ENCODE assay signal across 8 cellular contexts in the genomic region with DNA sequence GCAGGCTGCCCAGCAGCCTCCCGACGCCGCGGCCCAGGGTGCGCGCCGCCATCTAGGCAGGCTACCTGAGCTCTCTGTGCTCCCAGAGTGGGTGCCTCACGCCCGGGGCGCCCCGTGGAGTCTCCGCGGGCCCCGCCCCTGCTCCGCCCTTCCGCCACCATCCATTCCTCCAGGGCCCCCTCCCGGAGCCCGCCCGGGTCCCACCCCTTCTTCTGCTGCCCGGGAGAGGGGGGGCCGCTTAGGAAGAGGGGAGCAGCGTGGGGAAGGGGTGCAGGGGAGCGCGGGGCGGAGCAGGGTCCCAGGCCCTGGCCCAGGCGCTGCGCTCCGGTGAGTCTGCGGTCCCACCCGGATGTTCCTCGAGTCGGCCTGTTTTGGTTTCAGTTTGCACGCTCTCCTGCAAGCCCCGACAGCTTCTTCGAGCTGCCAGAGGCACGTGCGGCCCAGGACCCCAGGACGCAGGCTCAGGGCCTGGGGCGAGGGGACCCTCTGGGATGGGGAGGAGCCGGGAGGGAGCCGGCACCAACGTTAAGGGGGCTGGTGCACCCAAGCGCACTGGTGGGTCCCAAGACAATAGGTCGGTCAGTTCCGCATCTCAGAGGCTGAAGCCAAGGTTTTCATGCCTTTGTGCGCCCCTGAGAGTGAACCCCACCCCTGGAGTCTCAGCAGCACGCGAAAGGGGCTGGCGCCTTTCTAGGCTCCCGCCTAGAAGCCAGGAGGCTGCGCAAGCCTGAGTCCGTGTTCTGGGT. TPM values are rescaled to one million over a fixed set of nuclear protein-coding genes. Genes with fewer than 3 reads are reported as not detected.
DNase-seq lines count a peak whose midpoint lies in the region; ATAC-seq lines count a peak whose summit lies in the region.

A gene (minus strand): TSS at position 89 of the 746 bp plus-strand sequence. CDS start 37 bp downstream, at position 52.

- peaks cover 41% of the 10 kb centered on the region for H3K4me1 Mint-ChIP-seq in activated CD4-positive, alpha-beta memory T cell treated with anti-CD3 and anti-CD28 coated beads for 36 hours (ENCODE audit: low read depth)

- H3K27ac ChIP-seq in effector memory CD4-positive, alpha-beta T cell (ENCODE audit: insufficient read depth, low read length, poor library complexity, severe bottlenecking): peak within 1 kb of the TSS; percentile 88

- H3K36me3 ChIP-seq in MG63: no peaks in the 10 kb centered on the region
- no peaks in the 10 kb centered on the region for H3K36me3 ChIP-seq in effector memory CD4-positive, alpha-beta T cell (ENCODE audit: control insufficient read depth, insufficient read depth, low read length)

- H3K27ac Mint-ChIP-seq in activated CD4-positive, alpha-beta memory T cell treated with anti-CD3 and anti-CD28 coated beads for 36 hours: peak within 1 kb of the TSS; percentile 79

- intact Hi-C loops in activated CD4-positive, alpha-beta memory T cell treated with anti-CD3 and anti-CD28 coated beads for 36 hours (cut with micrococcal nuclease): loop anchor here (1.0 to 5.0 kb wide), 4 partner anchors 66 to 1701 kb away; a partner anchor contains a TSS

- DNase-seq in MG63: no peak
- peak; percentile 80 for DNase-seq in activated CD4-positive, alpha-beta memory T cell treated with anti-CD3 and anti-CD28 coated beads for 36 hours
- peak; percentile 59 to 68 (median 65) for DNase-seq in effector memory CD4-positive, alpha-beta T cell
- DNase-seq in mucosa of gallbladder (ENCODE audit: low spot score): peak; percentile 54
- DNase-seq in stimulated activated CD8-positive, alpha-beta memory T cell treated with anti-CD3 and anti-CD28 coated beads, Interleukin-7, amount 100 ng/mL, for 1 hour (ENCODE audit: low read depth in 2 of 2): peak; percentile 35 to 41
- no peak for DNase-seq in NCI-H2081 treated with DMSO at 0.1 percent for 48 hours (lab: John Stamatoyannopoulos, UW)

- CTCF ChIA-PET in activated CD4-positive, alpha-beta memory T cell treated with anti-CD3 and anti-CD28 coated beads for 36 hours (lab: Charles Lee): interaction anchor here (0.6 to 3.1 kb wide), 3 partner anchors 62 to 66 kb away, joined by 3 to 20 read pairs (median 3); no protein-coding TSS in a partner anchor

- no peaks in the 10 kb centered on the region for H3K9me3 Mint-ChIP-seq in activated CD4-positive, alpha-beta memory T cell treated with anti-CD3 and anti-CD28 coated beads for 36 hours

- peak within 1 kb of the TSS; percentile 77 for H3K4me3 ChIP-seq in GM08714 (ENCODE audit: low read length)
- H3K4me3 ChIP-seq in MG63: peak within 1 kb of the TSS; percentile 27
- peak within 1 kb of the TSS; percentile 82 for H3K4me3 ChIP-seq in effector memory CD4-positive, alpha-beta T cell (ENCODE audit: insufficient read depth, low read depth, low read length, poor library complexity, severe bottlenecking)

- no peaks in the 10 kb centered on the region for H3K27me3 Mint-ChIP-seq in activated CD4-positive, alpha-beta memory T cell treated with anti-CD3 and anti-CD28 coated beads for 36 hours

- H3K9me3 ChIP-seq in MG63: no peaks in the 10 kb centered on the region
- H3K9me3 ChIP-seq in effector memory CD4-positive, alpha-beta T cell (ENCODE audit: control insufficient read depth, low read length): no peaks in the 10 kb centered on the region

- peaks cover 31% of the 10 kb centered on the region for H3K4me1 ChIP-seq in effector memory CD4-positive, alpha-beta T cell (ENCODE audit: control insufficient read depth, insufficient read depth, low read length, poor library complexity, severe bottlenecking)

- H3K4me3 Mint-ChIP-seq in activated CD4-positive, alpha-beta memory T cell treated with anti-CD3 and anti-CD28 coated beads for 36 hours: peak within 1 kb of the TSS; percentile 79

- H3K36me3 Mint-ChIP-seq in activated CD4-positive, alpha-beta memory T cell treated with anti-CD3 and anti-CD28 coated beads for 36 hours: peaks cover 8% of the 10 kb centered on the region

- POLR2A ChIA-PET in activated CD4-positive, alpha-beta memory T cell treated with anti-CD3 and anti-CD28 coated beads for 36 hours (lab: Charles Lee): interaction anchor here (1.0 to 2.2 kb wide), 5 partner anchors 22 to 108 kb away, joined by 3 to 15 read pairs (median 3); a partner anchor contains a TSS

- H3K27me3 ChIP-seq in MG63: no peaks in the 10 kb centered on the region; the same call in 1 of the 2 replicates
- H3K27me3 ChIP-seq in effector memory CD4-positive, alpha-beta T cell (replicated peaks; ENCODE audit: control insufficient read depth, insufficient read depth, low read length, poor library complexity, severe bottlenecking): no peaks in the 10 kb centered on the region

- peak; percentile 60 for ATAC-seq in GM21825 (IDR thresholded peaks at IDR 0.05; ENCODE audit: unreplicated experiment)

RNA-seq across cellular contexts. Expression of the gene that starts here (rescaled TPM):
- total RNA-seq in MG63 (2014; rRNA removed; shearing (Covaris generic); ENCODE audit: low replicate concordance): 0.10 TPM in 1 of 2 replicates, not detected in the other
- 10 to 100 TPM; 15.2 to 16.2 TPM for total RNA-seq in activated CD4-positive, alpha-beta memory T cell treated with anti-CD3 and anti-CD28 coated beads for 36 hours
- 70.8 TPM for total RNA-seq in mucosa of gallbladder

Comparison
In these comparisons a context has a peak if more than half of its experiments do, and no peak if none do; other contexts are left out.
1. RNA of the gene that starts here (total RNA-seq): 70.8 TPM in mucosa of gallbladder (single experiment) and 15.2 to 16.2 TPM in activated CD4-positive, alpha-beta memory T cell treated with anti-CD3 and anti-CD28 coated beads for 36 hours; 0.10 TPM in MG63; every median in the first group is over 10 times any median in the second.
2. H3K4me3 ChIP-seq: peak in every context shown above with its lines; median percentile 82 in effector memory CD4-positive, alpha-beta T cell; 77 in GM08714; 27 in MG63.
3. DNase-seq: peak in activated CD4-positive, alpha-beta memory T cell treated with anti-CD3 and anti-CD28 coated beads for 36 hours (single experiment), effector memory CD4-positive, alpha-beta T cell (3 of 3), mucosa of gallbladder (single experiment) and stimulated activated CD8-positive, alpha-beta memory T cell treated with anti-CD3 and anti-CD28 coated beads, Interleukin-7, amount 100 ng/mL, for 1 hour (2 of 2); none in MG63 (single experiment) and NCI-H2081 treated with DMSO at 0.1 percent for 48 hours (single experiment).